9 cellular contexts compared by ENCODE assay signal in genomic region chr11:63919267-63920125, GRCh38.
DNase-seq lines count a peak whose midpoint lies in the region; ATAC-seq lines count a peak whose summit lies in the region.
"Had no signal": no experiment of that assay in that cellular context is flagged by ENCODE, and none has a peak within 500 bp of the region (broad histone marks: within the 10 kb centered on the region; RNA-seq: fewer than 3 reads in every experiment).

No MANE protein-coding gene starts in this region.

- H3K4me1 ChIP-seq in HAP-1, result peaks cover 26% of the 10 kb centered on the region

- H3K9me3 ChIP-seq in HAP-1, result no peaks in the 10 kb centered on the region

- DNase-seq in HAP-1 (ENCODE audit: low spot score in 2 of 2) (peak; percentile 39 to 77), inferior parietal cortex (ENCODE audit: extremely low spot score) (peak; percentile 40), superior temporal gyrus (ENCODE audit: extremely low spot score) (peak; percentile 53), OCI-M2 (lab: John Stamatoyannopoulos, UW; ENCODE audit: unreplicated experiment) (no peak)
- DNase-seq in stimulated activated CD4-positive, alpha-beta T cell treated with anti-CD3 and anti-CD28 coated beads, Interleukin-4, amount 100 ng/mL, for 24 hours, result no peak
- DNase-seq: activated naive CD8-positive, alpha-beta T cell treated with anti-CD3 and anti-CD28 coated beads, Interleukin-2, amount 10 ng/mL, durations not matched to agents 7 days and 5 days had no signal

- no peaks in the 10 kb centered on the region for H3K27me3 ChIP-seq in HAP-1 (ENCODE audit: low read depth)

- ATAC-seq in HG03159 (IDR thresholded peaks at IDR 0.05; ENCODE audit: unreplicated experiment), result no peak
- ATAC-seq in GM18873 (IDR thresholded peaks at IDR 0.05; ENCODE audit: low FRiP score, unreplicated experiment), result no peak

- in situ Hi-C loops in HAP-1 (cut with MboI; ENCODE audit: low sequenced_read_pairs), result no loop called here

- H3K27ac ChIP-seq in angular gyrus (ENCODE audit: low read depth, low read length), result peak overlapping the region; percentile 93

- H3K4me3 ChIP-seq in HAP-1, result no peak overlapping the region

- H3K36me3 ChIP-seq in HAP-1 (replicated peaks), result peaks cover 2% of the 10 kb centered on the region

Comparison
In these comparisons a context has a peak if more than half of its experiments do, and no peak if none do; other contexts are left out.
1. DNase-seq: peak in HAP-1 (2 of 2), inferior parietal cortex (single experiment) and superior temporal gyrus (single experiment); none in stimulated activated CD4-positive, alpha-beta T cell treated with anti-CD3 and anti-CD28 coated beads, Interleukin-4, amount 100 ng/mL, for 24 hours (single experiment) and OCI-M2 (single experiment).